17 cellular contexts compared by ENCODE assay signal in genomic region chr3:188817920-188818239, GRCh38.
"Had no signal": no experiment of that assay in that cellular context is flagged by ENCODE, and none has a peak within 500 bp of the region (broad histone marks: within the 10 kb centered on the region; RNA-seq: fewer than 3 reads in every experiment).

No MANE protein-coding gene starts in this region.

- H3K4me3 ChIP-seq: ascending aorta, breast epithelium, neural progenitor cell, ovary, sigmoid colon, vagina had no signal

- ATAC-seq: activated CD8-positive, alpha-beta memory T cell treated with anti-CD3 and anti-CD28 coated beads, Interleukin-2, amount 10 ng/mL, durations not matched to agents 7 days and 5 days had no signal

- H3K9me3 ChIP-seq: ascending aorta, breast epithelium, ovary, sigmoid colon, vagina had no signal

- H3K27ac ChIP-seq: ascending aorta, breast epithelium, neural progenitor cell, ovary, sigmoid colon, vagina, VCaP had no signal

- H3K27me3 ChIP-seq: ascending aorta, breast epithelium, neural progenitor cell, ovary, sigmoid colon, vagina had no signal

- H3K36me3 ChIP-seq: ascending aorta, breast epithelium, neural progenitor cell, ovary, sigmoid colon, vagina had no signal

- DNase-seq: activated CD4-positive, alpha-beta memory T cell treated with anti-CD3 and anti-CD28 coated beads for 36 hours; activated CD4-positive, alpha-beta T cell treated with anti-CD3 and anti-CD28 coated beads for 1 hour; activated CD8-positive, alpha-beta memory T cell treated with anti-CD3 and anti-CD28 coated beads, Interleukin-2, amount 10 ng/mL, durations not matched to agents 7 days and 5 days; activated naive CD4-positive, alpha-beta T cell treated with anti-CD3 and anti-CD28 coated beads for 36 hours; activated T-cell treated with anti-CD3 and anti-CD28 coated beads, Interleukin-2, amount 50 U/mL, for 1 hour; effector memory CD4-positive, alpha-beta T cell; head of caudate nucleus; immature natural killer cell; ovary; sigmoid colon; stimulated activated CD4-positive, alpha-beta T cell treated with anti-CD3 and anti-CD28 coated beads, Interleukin-1b, Interleukin-23, amount 100 ng/mL, for 48 hours; T1000 had no signal

- H3K4me1 ChIP-seq: breast epithelium, neural progenitor cell had no signal
